Comparison of ENCODE assay signal across 1 cellular context in the genomic region with DNA sequence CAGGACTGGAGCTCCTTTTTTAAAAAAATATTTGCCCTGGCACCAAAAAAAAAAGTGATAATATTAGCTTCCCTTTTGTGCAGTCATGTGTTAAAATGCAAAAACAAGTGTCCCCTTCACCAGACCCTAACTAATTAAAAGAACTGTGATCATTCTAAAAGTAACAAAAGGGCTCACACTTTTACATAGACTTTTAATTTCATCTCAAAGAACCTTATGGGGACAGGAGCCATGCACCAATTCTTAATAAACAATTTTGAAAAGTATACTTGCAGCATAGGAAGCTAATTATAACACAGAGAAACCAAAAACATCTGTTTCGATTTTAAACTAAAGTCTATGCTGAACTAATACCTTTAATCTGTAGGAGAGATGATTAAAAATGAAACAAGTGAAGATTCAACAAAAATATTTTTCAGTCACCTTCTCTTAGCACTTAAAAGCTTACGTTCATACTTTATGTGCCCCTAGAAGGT.
A peak's percentile ranks its signal among the peaks of the same experiment; 100 is the strongest.
TF ChIP-seq lines count a peak whose summit lies in the region.

No MANE protein-coding gene starts in this region.

TF ChIP-seq in GM12878, 131 proteins besides CTCF, POLR2A, EP300 and RAD21 (continued from another document and continues in another):
- TF ChIP-seq, protein P1, sequence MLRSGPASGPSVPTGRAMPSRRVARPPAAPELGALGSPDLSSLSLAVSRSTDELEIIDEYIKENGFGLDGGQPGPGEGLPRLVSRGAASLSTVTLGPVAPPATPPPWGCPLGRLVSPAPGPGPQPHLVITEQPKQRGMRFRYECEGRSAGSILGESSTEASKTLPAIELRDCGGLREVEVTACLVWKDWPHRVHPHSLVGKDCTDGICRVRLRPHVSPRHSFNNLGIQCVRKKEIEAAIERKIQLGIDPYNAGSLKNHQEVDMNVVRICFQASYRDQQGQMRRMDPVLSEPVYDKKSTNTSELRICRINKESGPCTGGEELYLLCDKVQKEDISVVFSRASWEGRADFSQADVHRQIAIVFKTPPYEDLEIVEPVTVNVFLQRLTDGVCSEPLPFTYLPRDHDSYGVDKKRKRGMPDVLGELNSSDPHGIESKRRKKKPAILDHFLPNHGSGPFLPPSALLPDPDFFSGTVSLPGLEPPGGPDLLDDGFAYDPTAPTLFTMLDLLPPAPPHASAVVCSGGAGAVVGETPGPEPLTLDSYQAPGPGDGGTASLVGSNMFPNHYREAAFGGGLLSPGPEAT (IDR thresholded peaks at IDR 0.05; ENCODE audit: low read depth) = peak; percentile 66; the same call in 1 of the 2 replicates
- peak; percentile 85; the same call in 1 of the 2 replicates for TF ChIP-seq TBL1XR1 (IDR thresholded peaks at IDR 0.05; ENCODE audit: low read depth, low read length)
- TF ChIP-seq MEF2B (IDR thresholded peaks at IDR 0.05; ENCODE audit: partially characterized antibody, poor library complexity, severe bottlenecking) = peak; percentile 90
- TF ChIP-seq RBBP5 (conservative IDR thresholded peaks at IDR 0.05) = no peak
- peak; percentile 89 for TF ChIP-seq ZNF384 (IDR thresholded peaks at IDR 0.05; ENCODE audit: borderline replicate concordance, low read depth, low read length)
- TF ChIP-seq EED (IDR thresholded peaks at IDR 0.05; ENCODE audit: low read depth) = no peak
- no peak for TF ChIP-seq BRCA1 (IDR thresholded peaks at IDR 0.05; ENCODE audit: low read depth, low read length)
- TF ChIP-seq NRF1 (conservative IDR thresholded peaks at IDR 0.05; ENCODE audit: low read depth, low read length) = no peak
- TF ChIP-seq, protein P2, sequence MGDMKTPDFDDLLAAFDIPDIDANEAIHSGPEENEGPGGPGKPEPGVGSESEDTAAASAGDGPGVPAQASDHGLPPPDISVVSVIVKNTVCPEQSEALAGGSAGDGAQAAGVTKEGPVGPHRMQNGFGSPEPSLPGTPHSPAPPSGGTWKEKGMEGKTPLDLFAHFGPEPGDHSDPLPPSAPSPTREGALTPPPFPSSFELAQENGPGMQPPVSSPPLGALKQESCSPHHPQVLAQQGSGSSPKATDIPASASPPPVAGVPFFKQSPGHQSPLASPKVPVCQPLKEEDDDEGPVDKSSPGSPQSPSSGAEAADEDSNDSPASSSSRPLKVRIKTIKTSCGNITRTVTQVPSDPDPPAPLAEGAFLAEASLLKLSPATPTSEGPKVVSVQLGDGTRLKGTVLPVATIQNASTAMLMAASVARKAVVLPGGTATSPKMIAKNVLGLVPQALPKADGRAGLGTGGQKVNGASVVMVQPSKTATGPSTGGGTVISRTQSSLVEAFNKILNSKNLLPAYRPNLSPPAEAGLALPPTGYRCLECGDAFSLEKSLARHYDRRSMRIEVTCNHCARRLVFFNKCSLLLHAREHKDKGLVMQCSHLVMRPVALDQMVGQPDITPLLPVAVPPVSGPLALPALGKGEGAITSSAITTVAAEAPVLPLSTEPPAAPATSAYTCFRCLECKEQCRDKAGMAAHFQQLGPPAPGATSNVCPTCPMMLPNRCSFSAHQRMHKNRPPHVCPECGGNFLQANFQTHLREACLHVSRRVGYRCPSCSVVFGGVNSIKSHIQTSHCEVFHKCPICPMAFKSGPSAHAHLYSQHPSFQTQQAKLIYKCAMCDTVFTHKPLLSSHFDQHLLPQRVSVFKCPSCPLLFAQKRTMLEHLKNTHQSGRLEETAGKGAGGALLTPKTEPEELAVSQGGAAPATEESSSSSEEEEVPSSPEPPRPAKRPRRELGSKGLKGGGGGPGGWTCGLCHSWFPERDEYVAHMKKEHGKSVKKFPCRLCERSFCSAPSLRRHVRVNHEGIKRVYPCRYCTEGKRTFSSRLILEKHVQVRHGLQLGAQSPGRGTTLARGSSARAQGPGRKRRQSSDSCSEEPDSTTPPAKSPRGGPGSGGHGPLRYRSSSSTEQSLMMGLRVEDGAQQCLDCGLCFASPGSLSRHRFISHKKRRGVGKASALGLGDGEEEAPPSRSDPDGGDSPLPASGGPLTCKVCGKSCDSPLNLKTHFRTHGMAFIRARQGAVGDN (IDR thresholded peaks at IDR 0.05) = no peak
- TF ChIP-seq CREM (IDR thresholded peaks at IDR 0.05; ENCODE audit: low read depth) = 0 out of 2 replicates have a peak, but pooled peaks have one; percentile 20
- TF ChIP-seq ZNF217 (IDR thresholded peaks at IDR 0.05) = peak; percentile 92; the same call in 1 of the 2 replicates
- no peak for TF ChIP-seq NFXL1 (IDR thresholded peaks at IDR 0.05; ENCODE audit: borderline replicate concordance)
- peak; percentile 27 to 51; a peak in 2 of 4 replicates for TF ChIP-seq BHLHE40 (IDR thresholded peaks at IDR 0.05; ENCODE audit: borderline replicate concordance in 1 of 2, low read depth in 2 of 2, low read length in 1 of 2)
- TF ChIP-seq CHD2 (IDR thresholded peaks at IDR 0.05; ENCODE audit: borderline replicate concordance, low read depth, low read length) = 0 out of 2 replicates have a peak, but pooled peaks have one; percentile 17
- TF ChIP-seq CHD4 (IDR thresholded peaks at IDR 0.05) = no peak
- no peak for TF ChIP-seq YY1 (IDR thresholded peaks at IDR 0.05; ENCODE audit: low read depth, low read length)
- TF ChIP-seq, protein P3, sequence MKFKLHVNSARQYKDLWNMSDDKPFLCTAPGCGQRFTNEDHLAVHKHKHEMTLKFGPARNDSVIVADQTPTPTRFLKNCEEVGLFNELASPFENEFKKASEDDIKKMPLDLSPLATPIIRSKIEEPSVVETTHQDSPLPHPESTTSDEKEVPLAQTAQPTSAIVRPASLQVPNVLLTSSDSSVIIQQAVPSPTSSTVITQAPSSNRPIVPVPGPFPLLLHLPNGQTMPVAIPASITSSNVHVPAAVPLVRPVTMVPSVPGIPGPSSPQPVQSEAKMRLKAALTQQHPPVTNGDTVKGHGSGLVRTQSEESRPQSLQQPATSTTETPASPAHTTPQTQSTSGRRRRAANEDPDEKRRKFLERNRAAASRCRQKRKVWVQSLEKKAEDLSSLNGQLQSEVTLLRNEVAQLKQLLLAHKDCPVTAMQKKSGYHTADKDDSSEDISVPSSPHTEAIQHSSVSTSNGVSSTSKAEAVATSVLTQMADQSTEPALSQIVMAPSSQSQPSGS (IDR thresholded peaks at IDR 0.05; ENCODE audit: low read length) = peak; percentile 56; the same call in 1 of the 2 replicates
- TF ChIP-seq TAF1 (IDR thresholded peaks at IDR 0.05; ENCODE audit: borderline replicate concordance, low read depth, low read length) = no peak
- no peak; the same call in 1 of the 2 replicates for TF ChIP-seq MXI1 (IDR thresholded peaks at IDR 0.05; ENCODE audit: low read depth, low read length)
- TF ChIP-seq FOXM1 (IDR thresholded peaks at IDR 0.05; ENCODE audit: low read depth, low read length) = peak; percentile 70
- no peak for TF ChIP-seq SRF (IDR thresholded peaks at IDR 0.05; ENCODE audit: low read depth in 2 of 2, low read length in 2 of 2)
- no peak for TF ChIP-seq POLR2AphosphoS5 (IDR thresholded peaks at IDR 0.05; ENCODE audit: low read length)
- no peak for TF ChIP-seq ETV6 (conservative IDR thresholded peaks at IDR 0.05 in 1 of 2, IDR thresholded peaks at IDR 0.05 in 1 of 2; ENCODE audit: borderline replicate concordance in 1 of 2, low read depth in 1 of 2)
- no peak for TF ChIP-seq ASH2L (IDR thresholded peaks at IDR 0.05; ENCODE audit: borderline replicate concordance, low read depth)
- peak; percentile 53 for TF ChIP-seq RUNX3 (IDR thresholded peaks at IDR 0.05; ENCODE audit: low read length)
- peak; percentile 86 for TF ChIP-seq NFIC (IDR thresholded peaks at IDR 0.05; ENCODE audit: low read depth, low read length)
- TF ChIP-seq, protein P4, sequence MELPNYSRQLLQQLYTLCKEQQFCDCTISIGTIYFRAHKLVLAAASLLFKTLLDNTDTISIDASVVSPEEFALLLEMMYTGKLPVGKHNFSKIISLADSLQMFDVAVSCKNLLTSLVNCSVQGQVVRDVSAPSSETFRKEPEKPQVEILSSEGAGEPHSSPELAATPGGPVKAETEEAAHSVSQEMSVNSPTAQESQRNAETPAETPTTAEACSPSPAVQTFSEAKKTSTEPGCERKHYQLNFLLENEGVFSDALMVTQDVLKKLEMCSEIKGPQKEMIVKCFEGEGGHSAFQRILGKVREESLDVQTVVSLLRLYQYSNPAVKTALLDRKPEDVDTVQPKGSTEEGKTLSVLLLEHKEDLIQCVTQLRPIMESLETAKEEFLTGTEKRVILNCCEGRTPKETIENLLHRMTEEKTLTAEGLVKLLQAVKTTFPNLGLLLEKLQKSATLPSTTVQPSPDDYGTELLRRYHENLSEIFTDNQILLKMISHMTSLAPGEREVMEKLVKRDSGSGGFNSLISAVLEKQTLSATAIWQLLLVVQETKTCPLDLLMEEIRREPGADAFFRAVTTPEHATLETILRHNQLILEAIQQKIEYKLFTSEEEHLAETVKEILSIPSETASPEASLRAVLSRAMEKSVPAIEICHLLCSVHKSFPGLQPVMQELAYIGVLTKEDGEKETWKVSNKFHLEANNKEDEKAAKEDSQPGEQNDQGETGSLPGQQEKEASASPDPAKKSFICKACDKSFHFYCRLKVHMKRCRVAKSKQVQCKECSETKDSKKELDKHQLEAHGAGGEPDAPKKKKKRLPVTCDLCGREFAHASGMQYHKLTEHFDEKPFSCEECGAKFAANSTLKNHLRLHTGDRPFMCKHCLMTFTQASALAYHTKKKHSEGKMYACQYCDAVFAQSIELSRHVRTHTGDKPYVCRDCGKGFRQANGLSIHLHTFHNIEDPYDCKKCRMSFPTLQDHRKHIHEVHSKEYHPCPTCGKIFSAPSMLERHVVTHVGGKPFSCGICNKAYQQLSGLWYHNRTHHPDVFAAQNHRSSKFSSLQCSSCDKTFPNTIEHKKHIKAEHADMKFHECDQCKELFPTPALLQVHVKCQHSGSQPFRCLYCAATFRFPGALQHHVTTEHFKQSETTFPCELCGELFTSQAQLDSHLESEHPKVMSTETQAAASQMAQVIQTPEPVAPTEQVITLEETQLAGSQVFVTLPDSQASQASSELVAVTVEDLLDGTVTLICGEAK (IDR thresholded peaks at IDR 0.05; ENCODE audit: borderline replicate concordance) = no peak
- TF ChIP-seq MTA3 (IDR thresholded peaks at IDR 0.05; ENCODE audit: borderline replicate concordance, low read length) = 0 out of 2 replicates have a peak, but pooled peaks have one; percentile 70
- 0 out of 2 replicates have a peak, but pooled peaks have one; percentile 5 for TF ChIP-seq STAT3 (IDR thresholded peaks at IDR 0.05; ENCODE audit: low read depth, low read length)
- TF ChIP-seq HCFC1 (IDR thresholded peaks at IDR 0.05; ENCODE audit: low read length) = no peak
- TF ChIP-seq BACH1 (IDR thresholded peaks at IDR 0.05; ENCODE audit: borderline replicate concordance) = no peak
- no peak for TF ChIP-seq SREBF2 (IDR thresholded peaks at IDR 0.05; ENCODE audit: low read length)
- TF ChIP-seq, protein P5, sequence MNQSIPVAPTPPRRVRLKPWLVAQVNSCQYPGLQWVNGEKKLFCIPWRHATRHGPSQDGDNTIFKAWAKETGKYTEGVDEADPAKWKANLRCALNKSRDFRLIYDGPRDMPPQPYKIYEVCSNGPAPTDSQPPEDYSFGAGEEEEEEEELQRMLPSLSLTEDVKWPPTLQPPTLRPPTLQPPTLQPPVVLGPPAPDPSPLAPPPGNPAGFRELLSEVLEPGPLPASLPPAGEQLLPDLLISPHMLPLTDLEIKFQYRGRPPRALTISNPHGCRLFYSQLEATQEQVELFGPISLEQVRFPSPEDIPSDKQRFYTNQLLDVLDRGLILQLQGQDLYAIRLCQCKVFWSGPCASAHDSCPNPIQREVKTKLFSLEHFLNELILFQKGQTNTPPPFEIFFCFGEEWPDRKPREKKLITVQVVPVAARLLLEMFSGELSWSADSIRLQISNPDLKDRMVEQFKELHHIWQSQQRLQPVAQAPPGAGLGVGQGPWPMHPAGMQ (IDR thresholded peaks at IDR 0.05; ENCODE audit: borderline replicate concordance) = no peak
- TF ChIP-seq, protein P6, sequence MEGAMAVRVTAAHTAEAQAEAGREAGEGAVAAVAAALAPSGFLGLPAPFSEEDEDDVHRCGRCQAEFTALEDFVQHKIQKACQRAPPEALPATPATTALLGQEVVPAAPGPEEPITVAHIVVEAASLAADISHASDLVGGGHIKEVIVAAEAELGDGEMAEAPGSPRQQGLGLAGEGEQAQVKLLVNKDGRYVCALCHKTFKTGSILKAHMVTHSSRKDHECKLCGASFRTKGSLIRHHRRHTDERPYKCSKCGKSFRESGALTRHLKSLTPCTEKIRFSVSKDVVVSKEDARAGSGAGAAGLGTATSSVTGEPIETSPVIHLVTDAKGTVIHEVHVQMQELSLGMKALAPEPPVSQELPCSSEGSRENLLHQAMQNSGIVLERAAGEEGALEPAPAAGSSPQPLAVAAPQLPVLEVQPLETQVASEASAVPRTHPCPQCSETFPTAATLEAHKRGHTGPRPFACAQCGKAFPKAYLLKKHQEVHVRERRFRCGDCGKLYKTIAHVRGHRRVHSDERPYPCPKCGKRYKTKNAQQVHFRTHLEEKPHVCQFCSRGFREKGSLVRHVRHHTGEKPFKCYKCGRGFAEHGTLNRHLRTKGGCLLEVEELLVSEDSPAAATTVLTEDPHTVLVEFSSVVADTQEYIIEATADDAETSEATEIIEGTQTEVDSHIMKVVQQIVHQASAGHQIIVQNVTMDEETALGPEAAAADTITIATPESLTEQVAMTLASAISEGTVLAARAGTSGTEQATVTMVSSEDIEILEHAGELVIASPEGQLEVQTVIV (IDR thresholded peaks at IDR 0.05; ENCODE audit: borderline replicate concordance, partially characterized antibody) = no peak
- peak; percentile 83 for TF ChIP-seq JUNB (IDR thresholded peaks at IDR 0.05)
- TF ChIP-seq PAX5 (IDR thresholded peaks at IDR 0.05; ENCODE audit: borderline replicate concordance, low read depth, low read length) = 0 out of 2 replicates have a peak, but pooled peaks have one; percentile 32
- 0 out of 2 replicates have a peak, but pooled peaks have one; percentile 11 for TF ChIP-seq CREB1 (IDR thresholded peaks at IDR 0.05; ENCODE audit: low read depth)
- TF ChIP-seq HDAC6 (IDR thresholded peaks at IDR 0.05; ENCODE audit: unreplicated experiment) = no peak
- TF ChIP-seq NR2C2 (IDR thresholded peaks at IDR 0.05; ENCODE audit: borderline replicate concordance, control insufficient read depth, insufficient read length, low read depth) = no peak
- no peak for TF ChIP-seq KDM1A (IDR thresholded peaks at IDR 0.05; ENCODE audit: borderline replicate concordance)
- no peak for TF ChIP-seq LARP7 (IDR thresholded peaks at IDR 0.05)
- TF ChIP-seq NR2F1 (conservative IDR thresholded peaks at IDR 0.05) = 0 out of 2 replicates have a peak, but pooled peaks have one; percentile 37
- no peak for TF ChIP-seq EZH2 (IDR thresholded peaks at IDR 0.05; ENCODE audit: borderline replicate concordance, control insufficient read depth, low read depth, low read length)
- no peak for TF ChIP-seq ZNF207 (IDR thresholded peaks at IDR 0.05; ENCODE audit: borderline replicate concordance)
- TF ChIP-seq SMC3 (IDR thresholded peaks at IDR 0.05; ENCODE audit: borderline replicate concordance, low read length) = no peak
- TF ChIP-seq, protein P7, sequence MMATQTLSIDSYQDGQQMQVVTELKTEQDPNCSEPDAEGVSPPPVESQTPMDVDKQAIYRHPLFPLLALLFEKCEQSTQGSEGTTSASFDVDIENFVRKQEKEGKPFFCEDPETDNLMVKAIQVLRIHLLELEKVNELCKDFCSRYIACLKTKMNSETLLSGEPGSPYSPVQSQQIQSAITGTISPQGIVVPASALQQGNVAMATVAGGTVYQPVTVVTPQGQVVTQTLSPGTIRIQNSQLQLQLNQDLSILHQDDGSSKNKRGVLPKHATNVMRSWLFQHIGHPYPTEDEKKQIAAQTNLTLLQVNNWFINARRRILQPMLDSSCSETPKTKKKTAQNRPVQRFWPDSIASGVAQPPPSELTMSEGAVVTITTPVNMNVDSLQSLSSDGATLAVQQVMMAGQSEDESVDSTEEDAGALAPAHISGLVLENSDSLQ (IDR thresholded peaks at IDR 0.05) = no peak
